21 cellular contexts compared by ENCODE assay signal in genomic region chr14:67553547-67553946, GRCh38.
"Had no signal": no experiment of that assay in that cellular context is flagged by ENCODE, and none has a peak within 500 bp of the region (broad histone marks: within the 10 kb centered on the region; RNA-seq: fewer than 3 reads in every experiment).

No MANE protein-coding gene starts in this region.

- H3K4me1 ChIP-seq: ascending aorta, right atrium auricular region, spleen, testis, vagina had no signal

- H3K27ac ChIP-seq: ascending aorta, epithelial cell of prostate, esophagus squamous epithelium, right atrium auricular region, spleen, testis, vagina had no signal

- H3K9me3 ChIP-seq: ascending aorta, esophagus squamous epithelium, right atrium auricular region, spleen, testis, vagina had no signal

- ATAC-seq: left cardiac atrium had no signal

- H3K4me3 ChIP-seq: ascending aorta, esophagus squamous epithelium, right atrium auricular region, spleen, testis, vagina had no signal

- FAIRE-seq: endometrium, islet of Langerhans had no signal

- DNase-seq: activated CD4-positive, alpha-beta T cell treated with anti-CD3 and anti-CD28 coated beads for 48 hours; activated CD4-positive, alpha-beta T cell treated with anti-CD3 and anti-CD28 coated beads, Interleukin-2, amount 50 U/mL, for 48 hours; activated CD8-positive, alpha-beta memory T cell treated with anti-CD3 and anti-CD28 coated beads for 24 hours; activated effector memory CD4-positive, alpha-beta T cell treated with Interleukin-2 at 50 U/mL for 16 hours; activated naive CD4-positive, alpha-beta T cell treated with Interleukin-2 at 50 U/mL for 16 hours; caudate nucleus; cortex of kidney; esophagus squamous epithelium; foreskin melanocyte; left cardiac atrium; mammary epithelial cell; spleen; stimulated activated naive CD4-positive, alpha-beta T cell; testis; trophoblast cell had no signal

- H3K27me3 ChIP-seq: ascending aorta, esophagus squamous epithelium, right atrium auricular region, spleen, testis, vagina had no signal

- H3K36me3 ChIP-seq: ascending aorta, right atrium auricular region, spleen, vagina had no signal
